Comparison of ENCODE assay signal across 8 cellular contexts in the genomic region with DNA sequence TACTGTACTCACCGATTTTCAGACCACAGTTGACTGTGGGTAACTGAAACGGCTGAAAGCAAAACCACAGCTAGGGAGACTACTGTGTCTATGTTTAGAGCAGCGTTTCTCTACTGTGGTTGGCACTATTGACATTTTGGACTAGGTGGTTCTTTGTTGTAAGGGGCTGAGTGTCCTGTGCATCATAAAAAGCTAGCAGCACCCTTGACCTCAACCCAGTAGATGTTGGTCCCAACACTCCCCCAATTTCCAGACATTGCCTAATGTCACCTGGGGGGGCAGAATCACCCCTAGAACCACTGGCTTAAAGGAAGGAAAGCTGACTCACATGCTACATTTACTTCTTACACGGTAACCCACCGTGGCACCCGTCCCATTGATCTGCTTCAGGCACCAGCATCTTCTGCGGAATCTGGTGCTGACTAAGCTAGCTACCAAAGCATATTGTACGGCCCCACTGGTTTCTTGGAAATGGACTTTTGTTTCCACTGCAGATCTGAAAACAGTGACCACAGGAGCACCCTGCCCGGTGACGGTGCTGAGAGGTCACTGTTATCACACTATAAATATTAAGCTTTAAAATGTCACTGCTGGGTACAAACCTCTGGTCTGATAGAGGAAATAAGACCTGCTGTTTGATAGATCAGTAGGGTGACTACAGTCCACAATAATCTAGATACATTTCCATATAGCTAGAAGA.
DNase-seq lines count a peak whose midpoint lies in the region; ATAC-seq and TF ChIP-seq lines count a peak whose summit lies in the region.

No MANE protein-coding gene starts in this region.

- peak overlapping the region; percentile 6 to 79 (median 69); a peak in 19 of 22 replicates for H3K9ac ChIP-seq in BLaER1 treated with 17β-estradiol and CSF1 and Interleukin-3, amounts not matched to agents 10 nM and 100 nM
- no peak overlapping the region for H3K9ac ChIP-seq in colonic mucosa (ENCODE audit: low read depth in 2 of 2, low read length in 2 of 2)

- DNase-seq in Jurkat, Clone E6-1 (ENCODE audit: low read depth, low spot score) = peak; percentile 55
- peak; percentile 36 for DNase-seq in activated T-cell treated with anti-CD3 and anti-CD28 coated beads, Interleukin-2, amount 50 U/mL, for 1 hour
- DNase-seq in stimulated activated CD8-positive, alpha-beta memory T cell treated with anti-CD3 and anti-CD28 coated beads, Interleukin-12 subunit alpha, Interleukin-12 subunit beta, amount 100 ng/mL, for 1 hour (ENCODE audit: low read depth) = peak; percentile 15
- DNase-seq in NAMALWA (ENCODE audit: low spot score) (no peak), colonic mucosa (no peak), HUDEP-2 (lab: John Stamatoyannopoulos, UW; ENCODE audit: unreplicated experiment in 76 of 76) (no peak)

- peak overlapping the region in 8 of 10 experiments; percentile 0 to 43 (median 15); a peak in 10 of 20 replicates for H3K4me3 ChIP-seq in BLaER1 treated with 17β-estradiol and CSF1 and Interleukin-3, amounts not matched to agents 10 nM and 100 nM
- H3K4me3 ChIP-seq in Jurkat, Clone E6-1 (ENCODE audit: low read length) = no peak overlapping the region
- no peak overlapping the region for H3K4me3 ChIP-seq in colonic mucosa

- intact Hi-C loops in colonic mucosa (cut with DNase I) = no loop called here

- H3K4me1 ChIP-seq in BLaER1 treated with 17β-estradiol and CSF1 and Interleukin-3, amounts not matched to agents 10 nM and 100 nM = peaks cover 63 to 76% (median 69%) of the 10 kb centered on the region in 10 experiments
- no peaks in the 10 kb centered on the region for H3K4me1 ChIP-seq in colonic mucosa

- no peaks in the 10 kb centered on the region for H3K27me3 ChIP-seq in BLaER1 treated with 17β-estradiol and CSF1 and Interleukin-3, amounts not matched to agents 10 nM and 100 nM
- H3K27me3 ChIP-seq in colonic mucosa = no peaks in the 10 kb centered on the region

- peaks cover 0 to 41% (median 23%) of the 10 kb centered on the region in 11 experiments; a peak in 15 of 22 replicates for H3K9me3 ChIP-seq in BLaER1 treated with 17β-estradiol and CSF1 and Interleukin-3, amounts not matched to agents 10 nM and 100 nM (replicated peaks in 1 of 11)
- no peaks in the 10 kb centered on the region for H3K9me3 ChIP-seq in colonic mucosa

- H4K20me1 ChIP-seq in BLaER1 treated with 17β-estradiol and CSF1 and Interleukin-3, amounts not matched to agents 10 nM and 100 nM = no peaks in the 10 kb centered on the region

- TF ChIP-seq CTCF in colonic mucosa (IDR thresholded peaks at IDR 0.05) = no peak

- peak overlapping the region; percentile 80 to 93 (median 87) for H3K4me2 ChIP-seq in BLaER1 treated with 17β-estradiol and CSF1 and Interleukin-3, amounts not matched to agents 10 nM and 100 nM

- peak overlapping the region; percentile 26 to 97 (median 92); a peak in 20 of 22 replicates for H3K27ac ChIP-seq in BLaER1 treated with 17β-estradiol and CSF1 and Interleukin-3, amounts not matched to agents 10 nM and 100 nM
- H3K27ac ChIP-seq in colonic mucosa = no peak overlapping the region

- H3K36me3 ChIP-seq in BLaER1 treated with 17β-estradiol and CSF1 and Interleukin-3, amounts not matched to agents 10 nM and 100 nM = peaks cover 0 to 1% (median 0%) of the 10 kb centered on the region in 11 experiments; a peak in 1 of 22 replicates
- H3K36me3 ChIP-seq in colonic mucosa = no peaks in the 10 kb centered on the region

- ATAC-seq in GM21423 (IDR thresholded peaks at IDR 0.05; ENCODE audit: unreplicated experiment) = peak; percentile 94

Comparison
In these comparisons a context has a peak if more than half of its experiments do, and no peak if none do; other contexts are left out.
1. H3K4me3 ChIP-seq: peak in BLaER1 treated with 17β-estradiol and CSF1 and Interleukin-3, amounts not matched to agents 10 nM and 100 nM (8 of 10); none in Jurkat, Clone E6-1 (single experiment) and colonic mucosa (single experiment).
2. H3K9ac ChIP-seq: peak in BLaER1 treated with 17β-estradiol and CSF1 and Interleukin-3, amounts not matched to agents 10 nM and 100 nM (11 of 11); none in colonic mucosa (0 of 2).
3. DNase-seq: peak in Jurkat, Clone E6-1 (single experiment), activated T-cell treated with anti-CD3 and anti-CD28 coated beads, Interleukin-2, amount 50 U/mL, for 1 hour (single experiment) and stimulated activated CD8-positive, alpha-beta memory T cell treated with anti-CD3 and anti-CD28 coated beads, Interleukin-12 subunit alpha, Interleukin-12 subunit beta, amount 100 ng/mL, for 1 hour (single experiment); none in NAMALWA (single experiment), colonic mucosa (single experiment) and HUDEP-2 (0 of 76).